In the genomic region with DNA sequence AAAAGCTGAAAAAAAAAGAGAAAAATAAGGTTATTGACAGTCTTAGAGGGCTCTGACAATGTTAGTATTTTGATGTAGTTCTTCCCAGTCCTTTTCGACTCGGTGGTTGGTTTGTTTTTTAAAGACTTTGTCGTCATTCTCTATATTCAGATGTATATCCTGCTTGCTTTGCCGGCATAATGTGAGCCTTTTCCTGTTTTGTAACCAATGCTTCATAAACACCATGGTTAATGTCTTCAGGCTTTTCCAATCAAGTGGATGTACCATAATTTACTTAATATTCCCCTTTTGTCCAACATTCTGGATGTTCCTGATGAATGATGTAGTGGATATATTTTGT, we compare ENCODE assay signal across 23 cellular contexts. TPM values are rescaled to one million over a fixed set of nuclear protein-coding genes. Genes with fewer than 3 reads are reported as not detected.
A peak's percentile ranks its signal among the peaks of the same experiment; 100 is the strongest.
DNase-seq lines count a peak whose midpoint lies in the region; ATAC-seq and TF ChIP-seq lines count a peak whose summit lies in the region.
"Had no signal": no experiment of that assay in that cellular context is flagged by ENCODE, and none has a peak within 500 bp of the region (broad histone marks: within the 10 kb centered on the region; RNA-seq: fewer than 3 reads in every experiment).

No MANE protein-coding gene starts in this region.

- DNase-seq in stimulated activated naive CD8-positive, alpha-beta T cell treated with anti-CD3 and anti-CD28 coated beads, Interleukin-15, amount 100 ng/mL, for 72 hours: no peak
- peak; percentile 80 for DNase-seq in dermis blood vessel endothelial cell
- no peak for DNase-seq in stimulated activated CD4-positive, alpha-beta T cell treated with anti-CD3 and anti-CD28 coated beads, Interleukin-4, amount 100 ng/mL, for 1 hour
- DNase-seq in NCI-H524 (lab: John Stamatoyannopoulos, UW): no peak
- DNase-seq in foreskin melanocyte: no peak
- DNase-seq: activated CD8-positive, alpha-beta memory T cell treated with anti-CD3 and anti-CD28 coated beads for 24 hours; activated naive CD8-positive, alpha-beta T cell treated with anti-CD3 and anti-CD28 coated beads, Interleukin-2, amount 10 ng/mL, durations not matched to agents 7 days and 5 days; activated T-cell treated with anti-CD3 and anti-CD28 coated beads, Interleukin-2, amount 50 U/mL, for 4 hours; cortex of kidney; DMS79; hypothalamus; NCI-H1694 treated with DMSO at 0.1 percent for 48 hours; NCI-H748 treated with DMSO at 0.1 percent for 48 hours; SIG-M5; small intestine had no signal

- no peaks in the 10 kb centered on the region for H3K9me3 Mint-ChIP-seq in stimulated activated naive CD8-positive, alpha-beta T cell treated with anti-CD3 and anti-CD28 coated beads, Interleukin-15, Interleukin-2, amounts not matched to agents 100 ng/mL and 50 ng/mL, for 24 hours
- no peaks in the 10 kb centered on the region for H3K9me3 Mint-ChIP-seq in stimulated activated naive CD8-positive, alpha-beta T cell treated with anti-CD3 and anti-CD28 coated beads, Interleukin-15, amount 100 ng/mL, for 72 hours
- no peaks in the 10 kb centered on the region for H3K9me3 Mint-ChIP-seq in nephron
- H3K9me3 Mint-ChIP-seq: activated naive CD8-positive, alpha-beta T cell treated with anti-CD3 and anti-CD28 coated beads, Interleukin-2, amount 10 ng/mL, durations not matched to agents 7 days and 5 days; activated T-cell treated with anti-CD3 and anti-CD28 coated beads, Interleukin-2, amount 50 U/mL, for 4 hours; CD8-positive, alpha-beta memory T cell; memory B cell; T-cell had no signal

- H3K4me1 Mint-ChIP-seq in stimulated activated naive CD8-positive, alpha-beta T cell treated with anti-CD3 and anti-CD28 coated beads, Interleukin-15, Interleukin-2, amounts not matched to agents 100 ng/mL and 50 ng/mL, for 24 hours (ENCODE audit: low read depth): peaks cover 35% of the 10 kb centered on the region
- peaks cover 83% of the 10 kb centered on the region for H3K4me1 Mint-ChIP-seq in stimulated activated naive CD8-positive, alpha-beta T cell treated with anti-CD3 and anti-CD28 coated beads, Interleukin-15, amount 100 ng/mL, for 72 hours
- peaks cover 36% of the 10 kb centered on the region for H3K4me1 Mint-ChIP-seq in nephron

- H3K27ac Mint-ChIP-seq in stimulated activated naive CD8-positive, alpha-beta T cell treated with anti-CD3 and anti-CD28 coated beads, Interleukin-15, Interleukin-2, amounts not matched to agents 100 ng/mL and 50 ng/mL, for 24 hours: peak overlapping the region; percentile 45
- no peak overlapping the region for H3K27ac Mint-ChIP-seq in stimulated activated naive CD8-positive, alpha-beta T cell treated with anti-CD3 and anti-CD28 coated beads, Interleukin-15, amount 100 ng/mL, for 72 hours
- peak overlapping the region; percentile 22 to 62 (median 56) for H3K27ac Mint-ChIP-seq in nephron
- H3K27ac Mint-ChIP-seq: activated naive CD8-positive, alpha-beta T cell treated with anti-CD3 and anti-CD28 coated beads, Interleukin-2, amount 10 ng/mL, durations not matched to agents 7 days and 5 days; memory B cell had no signal

- no peak overlapping the region for H3K4me3 Mint-ChIP-seq in stimulated activated naive CD8-positive, alpha-beta T cell treated with anti-CD3 and anti-CD28 coated beads, Interleukin-15, Interleukin-2, amounts not matched to agents 100 ng/mL and 50 ng/mL, for 24 hours
- no peak overlapping the region for H3K4me3 Mint-ChIP-seq in stimulated activated naive CD8-positive, alpha-beta T cell treated with anti-CD3 and anti-CD28 coated beads, Interleukin-15, amount 100 ng/mL, for 72 hours
- H3K4me3 Mint-ChIP-seq in nephron: peak overlapping the region; percentile 28 to 87 (median 77)
- H3K4me3 Mint-ChIP-seq: activated naive CD8-positive, alpha-beta T cell treated with anti-CD3 and anti-CD28 coated beads, Interleukin-2, amount 10 ng/mL, durations not matched to agents 7 days and 5 days; activated T-cell treated with anti-CD3 and anti-CD28 coated beads, Interleukin-2, amount 50 U/mL, for 4 hours; memory B cell had no signal

- H3K27me3 Mint-ChIP-seq in stimulated activated naive CD8-positive, alpha-beta T cell treated with anti-CD3 and anti-CD28 coated beads, Interleukin-15, Interleukin-2, amounts not matched to agents 100 ng/mL and 50 ng/mL, for 24 hours: peaks cover 14% of the 10 kb centered on the region
- peaks cover 18% of the 10 kb centered on the region for H3K27me3 Mint-ChIP-seq in stimulated activated naive CD8-positive, alpha-beta T cell treated with anti-CD3 and anti-CD28 coated beads, Interleukin-15, amount 100 ng/mL, for 72 hours
- H3K27me3 Mint-ChIP-seq in nephron (ENCODE audit: low read depth): peaks cover 4% of the 10 kb centered on the region

- no peak for TF ChIP-seq CTCF in nephron (IDR thresholded peaks at IDR 0.05; ENCODE audit: unreplicated experiment in 3 of 3)

- ATAC-seq in stimulated activated naive CD8-positive, alpha-beta T cell treated with anti-CD3 and anti-CD28 coated beads, Interleukin-15, amount 100 ng/mL, for 72 hours: no peak
- no peak for ATAC-seq in HG02938 (IDR thresholded peaks at IDR 0.05; ENCODE audit: unreplicated experiment)
- ATAC-seq: activated T-cell treated with anti-CD3 and anti-CD28 coated beads, Interleukin-2, amount 50 U/mL, for 4 hours; GM12878; K562 had no signal

- H3K36me3 Mint-ChIP-seq in stimulated activated naive CD8-positive, alpha-beta T cell treated with anti-CD3 and anti-CD28 coated beads, Interleukin-15, Interleukin-2, amounts not matched to agents 100 ng/mL and 50 ng/mL, for 24 hours (ENCODE audit: low read depth): no peaks in the 10 kb centered on the region
- H3K36me3 Mint-ChIP-seq in nephron (ENCODE audit: low read depth): no peaks in the 10 kb centered on the region
- H3K36me3 Mint-ChIP-seq: memory B cell, T-cell had no signal

RNA-seq across cellular contexts. Expression of gene RAI1, which starts 45.4 kb away (rescaled TPM):
- total RNA-seq in dermis blood vessel endothelial cell: 10.4 and 17.9 TPM in 2 replicates

Comparison
In these comparisons a context has a peak if more than half of its experiments do, and no peak if none do; other contexts are left out.
1. H3K27ac Mint-ChIP-seq: peak in stimulated activated naive CD8-positive, alpha-beta T cell treated with anti-CD3 and anti-CD28 coated beads, Interleukin-15, Interleukin-2, amounts not matched to agents 100 ng/mL and 50 ng/mL, for 24 hours (single experiment) and nephron (3 of 3); none in stimulated activated naive CD8-positive, alpha-beta T cell treated with anti-CD3 and anti-CD28 coated beads, Interleukin-15, amount 100 ng/mL, for 72 hours (0 of 2).
2. H3K4me3 Mint-ChIP-seq: peak in nephron (3 of 3); none in stimulated activated naive CD8-positive, alpha-beta T cell treated with anti-CD3 and anti-CD28 coated beads, Interleukin-15, Interleukin-2, amounts not matched to agents 100 ng/mL and 50 ng/mL, for 24 hours (single experiment) and stimulated activated naive CD8-positive, alpha-beta T cell treated with anti-CD3 and anti-CD28 coated beads, Interleukin-15, amount 100 ng/mL, for 72 hours (0 of 2).